23 cellular contexts compared by ENCODE assay signal in the genomic region with DNA sequence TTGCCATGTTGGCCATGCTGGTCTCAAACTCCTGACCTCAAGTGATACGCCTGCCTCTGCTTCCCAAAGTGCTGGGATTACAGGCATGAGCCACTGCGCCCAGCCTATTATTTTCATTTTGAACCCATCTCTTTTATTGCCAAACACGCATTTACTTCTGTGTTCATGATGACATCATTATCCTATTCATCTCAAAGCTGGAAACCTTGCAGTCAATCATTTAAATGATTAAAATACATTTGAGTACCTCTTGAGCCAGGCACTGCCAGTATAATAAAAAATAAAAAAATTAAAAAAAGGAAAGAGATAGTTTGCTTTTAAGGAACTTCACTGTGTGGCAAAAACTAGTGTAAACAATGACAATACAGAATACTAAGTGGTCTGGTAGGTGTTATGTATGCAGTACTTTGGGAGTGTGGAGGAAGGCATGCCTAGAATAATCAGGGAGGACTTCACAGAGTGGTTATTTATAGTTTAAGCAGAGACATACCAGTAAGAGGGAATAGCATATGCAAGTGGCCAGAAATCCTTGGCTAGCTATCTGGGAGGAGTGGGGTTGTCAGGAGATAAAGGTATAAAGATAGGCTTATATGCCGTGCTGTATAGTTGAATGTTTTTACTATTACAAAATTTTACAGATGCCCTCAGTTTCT. TPM values are rescaled to one million over a fixed set of nuclear protein-coding genes. Genes with fewer than 3 reads are reported as not detected.
DNase-seq lines count a peak whose midpoint lies in the region; ATAC-seq, FAIRE-seq and TF ChIP-seq lines count a peak whose summit lies in the region.
"Had no signal": no experiment of that assay in that cellular context is flagged by ENCODE, and none has a peak within 500 bp of the region (broad histone marks: within the 10 kb centered on the region; RNA-seq: fewer than 3 reads in every experiment).

No MANE protein-coding gene starts in this region.

- DNase-seq in HepG2 (ENCODE audit: low spot score) (no peak), right lobe of liver (no peak), amniotic epithelial cell (ENCODE audit: low read depth) (peak; percentile 48), memory B cell (ENCODE audit: low spot score in 2 of 2) (no peak), upper lobe of right lung (no peak), foreskin melanocyte (no peak)
- DNase-seq: activated CD4-positive, alpha-beta T cell treated with anti-CD3 and anti-CD28 coated beads, Interleukin-2, amount 10 ng/mL, durations not matched to agents 24 days and 14 days; activated CD8-positive, alpha-beta memory T cell treated with anti-CD3 and anti-CD28 coated beads, Interleukin-2, amount 50 U/mL, for 4 hours; activated gamma-delta T cell treated with Interleukin-2 at 50 U/mL for 16 hours; amygdala; cerebellar nuclear complex; endodermal cell; H9; islet precursor cell; NCI-H1694; NCI-H524; PC-9 had no signal

- intact Hi-C loops in HepG2 (cut with micrococcal nuclease; ENCODE audit: unreplicated experiment) (no loop called here), right lobe of liver (cut with DNase I) (no loop called here), upper lobe of right lung (cut with DNase I) (no loop called here)

- TF ChIP-seq POLR2A in HepG2 (IDR thresholded peaks at IDR 0.05; ENCODE audit: insufficient read depth in 1 of 2, low read depth in 2 of 2, low read length in 2 of 2) (no peak), right lobe of liver (IDR thresholded peaks at IDR 0.05) (no peak)

- H3K27me3 ChIP-seq in HepG2 (ENCODE audit: control insufficient read depth in 1 of 2, insufficient read depth in 2 of 2, low read length in 2 of 2): no peaks in the 10 kb centered on the region; a peak in 1 of 5 replicates
- no peaks in the 10 kb centered on the region for H3K27me3 ChIP-seq in right lobe of liver
- H3K27me3 ChIP-seq in upper lobe of right lung: no peaks in the 10 kb centered on the region
- H3K27me3 ChIP-seq: pancreas had no signal

- no TSS peak for BruUV-seq in HepG2 (replicated peaks; lab: Mats Ljungman, UMichigan)

- H2AFZ ChIP-seq in HepG2 (ENCODE audit: low read length): no peak overlapping the region
- H2AFZ ChIP-seq: PC-9 had no signal

- no peak overlapping the region for H3K4me3 Mint-ChIP-seq in memory B cell
- H3K4me3 Mint-ChIP-seq: activated CD4-positive, alpha-beta T cell treated with anti-CD3 and anti-CD28 coated beads, Interleukin-2, amount 10 ng/mL, durations not matched to agents 24 days and 14 days; endodermal cell; H9 had no signal

- H3K4me3 ChIP-seq in HepG2 (replicated peaks in 1 of 3; ENCODE audit: insufficient read depth in 1 of 3, low read depth in 2 of 3, low read length in 3 of 3) (no peak overlapping the region), right lobe of liver (no peak overlapping the region), upper lobe of right lung (no peak overlapping the region)
- H3K4me3 ChIP-seq: pancreas, PC-9, SK-N-MC, skin epidermis, thoracic aorta had no signal

- WGBS in HepG2 (ENCODE audit: low lambda C conversion rate): 54% methylated on average over 4 of the region's 4 CpGs
- WGBS in right lobe of liver (ENCODE audit: insufficient coverage, low coverage, low lambda C conversion rate, missing lambda C conversion rate): 87% methylated on average over 4 of the region's 4 CpGs

- peak overlapping the region; percentile 72 for H3K27ac Mint-ChIP-seq in memory B cell
- H3K27ac Mint-ChIP-seq: activated CD4-positive, alpha-beta T cell treated with anti-CD3 and anti-CD28 coated beads, Interleukin-2, amount 10 ng/mL, durations not matched to agents 24 days and 14 days had no signal

- no peaks in the 10 kb centered on the region for H3K9me3 Mint-ChIP-seq in memory B cell
- H3K9me3 Mint-ChIP-seq: activated CD4-positive, alpha-beta T cell treated with anti-CD3 and anti-CD28 coated beads, Interleukin-2, amount 10 ng/mL, durations not matched to agents 24 days and 14 days; endodermal cell; H9 had no signal

- TF ChIP-seq RAD21 in HepG2 (CRISPR knock-in tag; IDR thresholded peaks at IDR 0.05): no peak

- H3K4me1 Mint-ChIP-seq in memory B cell: peaks cover 25% of the 10 kb centered on the region

- no peak overlapping the region for H3K27ac ChIP-seq in HepG2 (ENCODE audit: extremely low read length, insufficient read depth, low read length)
- no peak overlapping the region for H3K27ac ChIP-seq in right lobe of liver
- no peak overlapping the region for H3K27ac ChIP-seq in upper lobe of right lung
- H3K27ac ChIP-seq: pancreas, PC-9, SK-N-MC, skin epidermis, thoracic aorta had no signal

- H3K9ac ChIP-seq in HepG2 (ENCODE audit: insufficient read depth, low read depth, low read length): no peak overlapping the region

- H3K79me2 ChIP-seq in HepG2 (ENCODE audit: insufficient read depth, low read length): no peaks in the 10 kb centered on the region

- H3K9me3 ChIP-seq in HepG2 (ENCODE audit: low read length): no peaks in the 10 kb centered on the region
- no peaks in the 10 kb centered on the region for H3K9me3 ChIP-seq in right lobe of liver
- H3K9me3 ChIP-seq in upper lobe of right lung: no peaks in the 10 kb centered on the region
- H3K9me3 ChIP-seq: pancreas, thoracic aorta had no signal

- ATAC-seq in HepG2: no peak
- ATAC-seq in right lobe of liver: no peak
- no peak for ATAC-seq in memory B cell (ENCODE audit: low read depth)
- peak; percentile 23 for ATAC-seq in upper lobe of right lung
- no peak for ATAC-seq in HG02642 (IDR thresholded peaks at IDR 0.05; ENCODE audit: poor library complexity, unreplicated experiment)
- ATAC-seq in GM21367 (IDR thresholded peaks at IDR 0.05; ENCODE audit: unreplicated experiment): no peak

- POLR2A ChIA-PET in HepG2 (lab: Yijun Ruan, JAX): no interaction called here

- H4K20me1 ChIP-seq in HepG2 (ENCODE audit: insufficient read depth, low read length): no peaks in the 10 kb centered on the region

- in situ Hi-C loops in HepG2 (cut with HindIII; ENCODE audit: extremely low pct_ligation_motif_present, low pct_unique_long_range_greater_than_20kb): no loop called here

- no peak for TF ChIP-seq CTCF in HepG2 (CRISPR knock-in tag; IDR thresholded peaks at IDR 0.05)
- no peak for TF ChIP-seq CTCF in right lobe of liver (IDR thresholded peaks at IDR 0.05)
- no peak for TF ChIP-seq CTCF in upper lobe of right lung (IDR thresholded peaks at IDR 0.05)

- CTCF ChIA-PET in HepG2 (lab: Yijun Ruan, JAX; ENCODE audit: low intra/inter-chr PET ratio, low total read pairs): no interaction called here

- FAIRE-seq in HepG2 (lab: Jason Lieb, UNC): no peak
- FAIRE-seq: pancreas had no signal

- H3K4me2 ChIP-seq in HepG2 (ENCODE audit: low read depth, low read length): no peak overlapping the region
- H3K4me2 ChIP-seq: PC-9 had no signal

- no peak for TF ChIP-seq EP300 in HepG2 (IDR thresholded peaks at IDR 0.05; ENCODE audit: low read depth in 2 of 2, low read length in 2 of 2)
- TF ChIP-seq EP300 in HepG2 (CRISPR knock-in tag; IDR thresholded peaks at IDR 0.05; ENCODE audit: borderline replicate concordance): no peak

- H3K36me3 ChIP-seq in HepG2 (replicated peaks in 1 of 2; ENCODE audit: control insufficient read depth in 1 of 2, insufficient read depth in 2 of 2, low read length in 2 of 2) (no peaks in the 10 kb centered on the region), right lobe of liver (peaks cover 0 to 36% (median 14%) of the 10 kb centered on the region in 4 donors), upper lobe of right lung (peaks cover 91% of the 10 kb centered on the region)

- H3K36me3 Mint-ChIP-seq in memory B cell: peaks cover 18% of the 10 kb centered on the region

- H3K27me3 Mint-ChIP-seq in memory B cell: no peaks in the 10 kb centered on the region
- H3K27me3 Mint-ChIP-seq: activated CD4-positive, alpha-beta T cell treated with anti-CD3 and anti-CD28 coated beads, Interleukin-2, amount 10 ng/mL, durations not matched to agents 24 days and 14 days had no signal

- H3K4me1 ChIP-seq in HepG2 (ENCODE audit: insufficient read depth, low read length) (no peaks in the 10 kb centered on the region), right lobe of liver (peaks cover 0 to 5% (median 2%) of the 10 kb centered on the region in 4 donors), upper lobe of right lung (peaks cover 17% of the 10 kb centered on the region)

RNA-seq across cellular contexts. Expression of a gene that starts 8.6 kb away (rescaled TPM):
- 0.09 and 0.18 TPM in 2 replicates for total RNA-seq in HepG2 (2016; rRNA removed; fragmentation: Illumina TruSeq; extraction: Trizol)
- total RNA-seq in HepG2 (2016; cell fraction: cytosol; rRNA removed; fragmentation: Illumina TruSeq; extraction: Trizol; ENCODE audit: low read depth): under 0.01 TPM in 1 of 2 replicates, not detected in the other
- 0.04 and 0.09 TPM in 2 replicates for total RNA-seq in HepG2 (2016; cell fraction: insoluble cytoplasmic fraction; rRNA removed; fragmentation: Illumina TruSeq; extraction: Trizol)
- total RNA-seq in HepG2 (2016; cell fraction: membrane; rRNA removed; fragmentation: Illumina TruSeq; extraction: Trizol): 0.10 and 0.12 TPM in 2 replicates
- 0.16 and 0.19 TPM in 2 replicates for total RNA-seq in HepG2 (2016; cell fraction: nucleus; rRNA removed; fragmentation: Illumina TruSeq; extraction: Trizol)
- 0.01 and 0.05 TPM in 2 replicates for polyA plus RNA-seq in HepG2 (2011; rRNA removed)
- polyA plus RNA-seq in HepG2 (2011; cell fraction: cytosol; rRNA removed): under 0.01 and 0.01 TPM in 2 replicates
- 0.06 and 0.09 TPM in 2 replicates for polyA plus RNA-seq in HepG2 (2011; cell fraction: nucleus; rRNA removed)
- polyA plus RNA-seq in HepG2 (2012): 0.01 TPM in 1 of 2 replicates, not detected in the other
- polyA plus RNA-seq in HepG2 (2016; cell fraction: cytosol; fragmentation: Illumina TruSeq; extraction: Trizol; ENCODE audit: low read depth): not detected in 2 replicates
- polyA plus RNA-seq in HepG2 (2016; cell fraction: insoluble cytoplasmic fraction; fragmentation: Illumina TruSeq; extraction: Trizol; ENCODE audit: low read depth): not detected in 2 replicates
- not detected in 2 replicates for polyA plus RNA-seq in HepG2 (2016; cell fraction: membrane; fragmentation: Illumina TruSeq; extraction: Trizol; ENCODE audit: low read depth)
- polyA plus RNA-seq in HepG2 (2016; cell fraction: nucleus; fragmentation: Illumina TruSeq; extraction: Trizol; ENCODE audit: insufficient read depth, low read depth): 0.07 and 0.29 TPM in 2 replicates
- polyA minus RNA-seq in HepG2 (2011; rRNA and poly(A)+ RNA removed; ENCODE audit: low replicate concordance): 0.12 and 50.5 TPM in 2 replicates
- polyA minus RNA-seq in HepG2 (2011; cell fraction: cytosol; rRNA and poly(A)+ RNA removed): 0.10 and 0.26 TPM in 2 replicates
- 0.12 and 0.52 TPM in 2 replicates for polyA minus RNA-seq in HepG2 (2011; cell fraction: nucleus; rRNA and poly(A)+ RNA removed)
- 10 to 100 TPM; 13.1 to 33.1 (median 23.6) TPM for total RNA-seq in right lobe of liver
- total RNA-seq in upper lobe of right lung: 67.7 TPM

RNA-seq across cellular contexts. Expression of a gene that starts 55.4 kb away (rescaled TPM):
- total RNA-seq in HepG2 (2016; rRNA removed; fragmentation: Illumina TruSeq; extraction: Trizol) (109 and 219 TPM in 2 replicates), right lobe of liver (10 to 100 TPM; 38.9 to 73.3 (median 55.1) TPM), upper lobe of right lung (109 TPM)
- 52.3 and 56.4 TPM in 2 replicates for total RNA-seq in HepG2 (2016; cell fraction: cytosol; rRNA removed; fragmentation: Illumina TruSeq; extraction: Trizol; ENCODE audit: low read depth)
- 90.0 and 222 TPM in 2 replicates for total RNA-seq in HepG2 (2016; cell fraction: insoluble cytoplasmic fraction; rRNA removed; fragmentation: Illumina TruSeq; extraction: Trizol)
- 106 and 116 TPM in 2 replicates for total RNA-seq in HepG2 (2016; cell fraction: membrane; rRNA removed; fragmentation: Illumina TruSeq; extraction: Trizol)
- 196 and 244 TPM in 2 replicates for total RNA-seq in HepG2 (2016; cell fraction: nucleus; rRNA removed; fragmentation: Illumina TruSeq; extraction: Trizol)
- polyA plus RNA-seq in HepG2 (2011; rRNA removed): 129 and 188 TPM in 2 replicates
- polyA plus RNA-seq in HepG2 (2011; cell fraction: cytosol; rRNA removed): 134 and 208 TPM in 2 replicates
- 419 and 525 TPM in 2 replicates for polyA plus RNA-seq in HepG2 (2011; cell fraction: nucleus; rRNA removed)
- polyA plus RNA-seq in HepG2 (2012): 133 and 146 TPM in 2 replicates
- 42.6 and 44.6 TPM in 2 replicates for polyA plus RNA-seq in HepG2 (2016; cell fraction: cytosol; fragmentation: Illumina TruSeq; extraction: Trizol; ENCODE audit: low read depth)
- 85.7 and 113 TPM in 2 replicates for polyA plus RNA-seq in HepG2 (2016; cell fraction: insoluble cytoplasmic fraction; fragmentation: Illumina TruSeq; extraction: Trizol; ENCODE audit: low read depth)
- 86.4 and 98.3 TPM in 2 replicates for polyA plus RNA-seq in HepG2 (2016; cell fraction: membrane; fragmentation: Illumina TruSeq; extraction: Trizol; ENCODE audit: low read depth)
- polyA plus RNA-seq in HepG2 (2016; cell fraction: nucleus; fragmentation: Illumina TruSeq; extraction: Trizol; ENCODE audit: insufficient read depth, low read depth): 453 and 457 TPM in 2 replicates
- 8.0 and 375 TPM in 2 replicates for polyA minus RNA-seq in HepG2 (2011; rRNA and poly(A)+ RNA removed; ENCODE audit: low replicate concordance)
- polyA minus RNA-seq in HepG2 (2011; cell fraction: cytosol; rRNA and poly(A)+ RNA removed): 121 and 152 TPM in 2 replicates
- polyA minus RNA-seq in HepG2 (2011; cell fraction: nucleus; rRNA and poly(A)+ RNA removed): 148 and 160 TPM in 2 replicates

Comparison
In these comparisons a context has a peak if more than half of its experiments do, and no peak if none do; other contexts are left out.
1. RNA of a gene that starts 8.6 kb away (total RNA-seq): 67.7 TPM in upper lobe of right lung (single experiment) and 13.1 to 33.1 TPM in right lobe of liver; under 0.01 to 0.19 TPM in HepG2; every median in the first group is over 10 times any median in the second.